25 cellular contexts compared by ENCODE assay signal in the genomic region with DNA sequence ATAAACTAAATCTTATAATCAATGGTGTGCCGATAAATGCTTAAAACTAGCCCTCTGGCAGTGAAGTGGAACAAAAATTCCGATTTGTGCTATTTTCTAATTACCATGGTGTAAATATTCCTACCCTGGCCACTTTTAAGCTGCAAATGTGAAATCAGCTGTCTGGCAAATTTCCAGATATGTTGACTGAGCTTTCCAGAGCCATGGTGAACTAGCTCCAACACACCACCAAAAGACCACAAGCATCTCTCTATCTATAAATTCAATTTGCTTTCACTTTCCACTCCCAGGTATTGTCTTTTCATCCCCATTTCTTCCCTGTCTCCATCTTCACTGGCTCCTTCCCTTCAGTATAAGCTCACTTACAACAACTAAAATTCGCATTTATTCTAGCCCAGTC.
DNase-seq lines count a peak whose midpoint lies in the region; ATAC-seq and TF ChIP-seq lines count a peak whose summit lies in the region.
"Had no signal": no experiment of that assay in that cellular context is flagged by ENCODE, and none has a peak within 500 bp of the region (broad histone marks: within the 10 kb centered on the region; RNA-seq: fewer than 3 reads in every experiment).

No MANE protein-coding gene starts in this region.

- POLR2A ChIA-PET in IMR-90 (lab: Charles Lee; ENCODE audit: unreplicated experiment), result no interaction called here

- H2AK5ac ChIP-seq in IMR-90 (ENCODE audit: low read depth, low read length), result no peak overlapping the region

- H3K4me3 ChIP-seq in IMR-90 (ENCODE audit: insufficient read depth, low read depth, low read length), result no peak overlapping the region
- H3K4me3 ChIP-seq in effector memory CD4-positive, alpha-beta T cell (ENCODE audit: insufficient read depth, low read depth, low read length, poor library complexity, severe bottlenecking), result no peak overlapping the region
- H3K4me3 ChIP-seq: GM12878, GM23338, HAP-1 had no signal

- H3K18ac ChIP-seq in IMR-90 (ENCODE audit: low read depth, low read length), result peak overlapping the region; percentile 78; the same call in 1 of the 2 replicates

- H3K4ac ChIP-seq in IMR-90 (ENCODE audit: low read depth, low read length), result no peak overlapping the region

- H4K8ac ChIP-seq in IMR-90 (ENCODE audit: low read depth in 2 of 2, low read length in 2 of 2), result no peak overlapping the region

- peak overlapping the region; percentile 69; the same call in 1 of the 2 replicates for H4K5ac ChIP-seq in IMR-90 (ENCODE audit: low read depth, low read length)

- intact Hi-C loops in IMR-90 (cut with micrococcal nuclease), result no loop called here

- H4K91ac ChIP-seq in IMR-90 (ENCODE audit: insufficient read depth, low read depth, low read length), result no peak overlapping the region

- DNase-seq in DMS53 (lab: John Stamatoyannopoulos, UW), result peak; percentile 7
- DNase-seq in DMS53 treated with DMSO at 0.1 percent for 48 hours (lab: John Stamatoyannopoulos, UW; ENCODE audit: unreplicated experiment), result no peak
- DNase-seq in IMR-90, result no peak
- peak; percentile 68 for DNase-seq in OCI-M1 (lab: John Stamatoyannopoulos, UW)
- DNase-seq in erythroblast (lab: John Stamatoyannopoulos, UW), result peak; percentile 2 to 31
- DNase-seq in effector memory CD4-positive, alpha-beta T cell, result no peak
- no peak for DNase-seq in stimulated activated CD4-positive, alpha-beta T cell treated with anti-CD3 and anti-CD28 coated beads, Interleukin-1b, Interleukin-23, amount 100 ng/mL, for 48 hours
- no peak for DNase-seq in NCI-H2196 treated with DMSO at 0.1 percent for 48 hours (lab: John Stamatoyannopoulos, UW; ENCODE audit: unreplicated experiment)
- DNase-seq: 8988T, DMS79 treated with DMSO at 0.1 percent for 48 hours, KG1, MV-4-11, NCI-H1694, NCI-H2081 treated with DMSO at 0.1 percent for 48 hours, NCI-H2227 treated with DMSO at 0.1 percent for 48 hours, NCI-H510A, NCI-H774, Right ventricle myocardium superior, SW 1271, T-helper 17 cell had no signal

- no peak overlapping the region for H3K56ac ChIP-seq in IMR-90 (ENCODE audit: extremely low read depth, insufficient read depth, low read length)

- no peaks in the 10 kb centered on the region for H3K9me3 ChIP-seq in IMR-90 (ENCODE audit: control insufficient read depth, insufficient read depth, low read length)
- H3K9me3 ChIP-seq in effector memory CD4-positive, alpha-beta T cell (ENCODE audit: control insufficient read depth, low read length), result no peaks in the 10 kb centered on the region
- H3K9me3 ChIP-seq: HAP-1 had no signal

- 0 out of 2 replicates have a peak, but pooled peaks cover 5% of the 10 kb centered on the region for H3K4me1 ChIP-seq in IMR-90 (ENCODE audit: control insufficient read depth, insufficient read depth, low read length)
- no peaks in the 10 kb centered on the region for H3K4me1 ChIP-seq in effector memory CD4-positive, alpha-beta T cell (ENCODE audit: control insufficient read depth, insufficient read depth, low read length, poor library complexity, severe bottlenecking)
- H3K4me1 ChIP-seq: HAP-1 had no signal

- no peak overlapping the region for H2AK9ac ChIP-seq in IMR-90 (replicated peaks; ENCODE audit: low read depth, low read length, poor library complexity)

- TF ChIP-seq CTCF in IMR-90 (conservative IDR thresholded peaks at IDR 0.05; ENCODE audit: low read depth, low read length), result no peak

- BruUV-seq in IMR-90 (replicated peaks; lab: Mats Ljungman, UMichigan), result no TSS peak

- no peak overlapping the region for H2BK20ac ChIP-seq in IMR-90 (ENCODE audit: low read depth, low read length)

- no peaks in the 10 kb centered on the region for H3K79me1 ChIP-seq in IMR-90 (ENCODE audit: low read depth in 1 of 2, low read length in 2 of 2)

- dilution Hi-C loops in IMR-90 (cut with HindIII; ENCODE audit: low sequenced_read_pairs, unreplicated experiment), result no loop called here

- no peaks in the 10 kb centered on the region; the same call in 1 of the 2 replicates for H3K9me1 ChIP-seq in IMR-90 (ENCODE audit: insufficient read depth, low read length)

- TF ChIP-seq RAD21 in IMR-90 (IDR thresholded peaks at IDR 0.05; ENCODE audit: low read length), result no peak

- no peak for ATAC-seq in IMR-90 (ENCODE audit: low read depth)
- ATAC-seq: GM12878, GM23338, HepG2, T-helper 17 cell had no signal

- no peaks in the 10 kb centered on the region for H3K27me3 ChIP-seq in IMR-90 (ENCODE audit: control insufficient read depth, insufficient read depth, low read length)
- no peaks in the 10 kb centered on the region for H3K27me3 ChIP-seq in effector memory CD4-positive, alpha-beta T cell (replicated peaks; ENCODE audit: control insufficient read depth, insufficient read depth, low read length, poor library complexity, severe bottlenecking)

- H3K9ac ChIP-seq in IMR-90 (ENCODE audit: low read depth, low read length), result no peak overlapping the region

- H3K4me2 ChIP-seq in IMR-90 (ENCODE audit: low read depth, low read length), result no peak overlapping the region
- H3K4me2 ChIP-seq: GM23338 had no signal

- H2BK120ac ChIP-seq in IMR-90 (ENCODE audit: low read depth, low read length), result no peak overlapping the region

- H3K36me3 ChIP-seq in IMR-90 (ENCODE audit: control insufficient read depth, insufficient read depth, low read length), result no peaks in the 10 kb centered on the region
- no peaks in the 10 kb centered on the region for H3K36me3 ChIP-seq in effector memory CD4-positive, alpha-beta T cell (ENCODE audit: control insufficient read depth, insufficient read depth, low read length)
- H3K36me3 ChIP-seq: HAP-1 had no signal

- WGBS in IMR-90 (ENCODE audit: extremely low coverage in 2 of 2, insufficient read length in 1 of 2), 2 experiments, result 100% methylated on average over 1 of the region's 3 CpGs; no CpG with 5 or more reads in 1 of the 2 experiments

- H3K14ac ChIP-seq in IMR-90 (replicated peaks; ENCODE audit: low read depth, low read length), result no peak overlapping the region

- no peaks in the 10 kb centered on the region for H4K20me1 ChIP-seq in IMR-90 (ENCODE audit: insufficient read depth, low read length)

- CTCF ChIA-PET in IMR-90 (lab: Yijun Ruan, JAX), result no interaction called here

- in situ Hi-C loops in IMR-90 (cut with MboI; ENCODE audit: low sequenced_read_pairs), result no loop called here

- TF ChIP-seq POLR2A in IMR-90 (IDR thresholded peaks at IDR 0.05; ENCODE audit: low read depth, low read length), result no peak
- TF ChIP-seq POLR2A in erythroblast (IDR thresholded peaks at IDR 0.05; ENCODE audit: low read length), result no peak

- peak overlapping the region; percentile 50 for H2BK5ac ChIP-seq in IMR-90 (ENCODE audit: low read depth, low read length, poor library complexity, severe bottlenecking)

- no peak overlapping the region for H3K27ac ChIP-seq in IMR-90 (ENCODE audit: insufficient read depth, low read length)
- no peak overlapping the region for H3K27ac ChIP-seq in effector memory CD4-positive, alpha-beta T cell (ENCODE audit: insufficient read depth, low read length, poor library complexity, severe bottlenecking)
- H3K27ac ChIP-seq: HL-60 had no signal

- no peak overlapping the region for H3K23ac ChIP-seq in IMR-90 (ENCODE audit: low read depth, low read length)

- H2AFZ ChIP-seq in IMR-90 (replicated peaks; ENCODE audit: low read length, poor library complexity), result no peak overlapping the region
- H2AFZ ChIP-seq: GM23338 had no signal

- H2BK15ac ChIP-seq in IMR-90 (ENCODE audit: low read depth, low read length), result no peak overlapping the region

TF ChIP-seq in IMR-90, 13 proteins besides CTCF, POLR2A, EP300 and RAD21:
- TF ChIP-seq BHLHE40 (IDR thresholded peaks at IDR 0.05; ENCODE audit: low read depth, low read length), result no peak

Comparison
In these comparisons a context has a peak if more than half of its experiments do, and no peak if none do; other contexts are left out.
1. DNase-seq: peak in DMS53 (single experiment), OCI-M1 (single experiment) and erythroblast (2 of 2); none in DMS53 treated with DMSO at 0.1 percent for 48 hours (single experiment), IMR-90 (single experiment), effector memory CD4-positive, alpha-beta T cell (0 of 3), stimulated activated CD4-positive, alpha-beta T cell treated with anti-CD3 and anti-CD28 coated beads, Interleukin-1b, Interleukin-23, amount 100 ng/mL, for 48 hours (single experiment) and NCI-H2196 treated with DMSO at 0.1 percent for 48 hours (single experiment).